1 cellular context compared by ENCODE assay signal in genomic region chr20:63582382-63583063, GRCh38.
TF ChIP-seq lines count a peak whose summit lies in the region.

No MANE protein-coding gene starts in this region.

TF ChIP-seq in HepG2, 621 proteins besides CTCF, POLR2A, EP300 and RAD21:
- TF ChIP-seq SMAD1 (CRISPR knock-in tag; IDR thresholded peaks at IDR 0.05; ENCODE audit: borderline replicate concordance, low read depth), result no peak
- TF ChIP-seq NFKB2 (CRISPR knock-in tag; IDR thresholded peaks at IDR 0.05; ENCODE audit: borderline replicate concordance), result peak; percentile 36; the same call in 1 of the 2 replicates
- TF ChIP-seq KAT8 (CRISPR knock-in tag; IDR thresholded peaks at IDR 0.05), result no peak
- TF ChIP-seq ZNF280D (CRISPR knock-in tag; IDR thresholded peaks at IDR 0.05), result no peak
- no peak for TF ChIP-seq BCL3 (CRISPR knock-in tag; IDR thresholded peaks at IDR 0.05)
- peak; percentile 16 for TF ChIP-seq ZNF407 (CRISPR knock-in tag; IDR thresholded peaks at IDR 0.05; ENCODE audit: not compliant biosample characterization)
- TF ChIP-seq RCOR2 (CRISPR knock-in tag; IDR thresholded peaks at IDR 0.05), result 0 out of 2 replicates have a peak, but pooled peaks have one; percentile 17
- no peak for TF ChIP-seq ZBTB3 (CRISPR knock-in tag; IDR thresholded peaks at IDR 0.05; ENCODE audit: borderline replicate concordance, low read depth)
- no peak for TF ChIP-seq PAXIP1 (CRISPR knock-in tag; conservative IDR thresholded peaks at IDR 0.05)
- TF ChIP-seq ERF (CRISPR knock-in tag; IDR thresholded peaks at IDR 0.05), result 0 out of 2 replicates have a peak, but pooled peaks have one; percentile 30
- peak; percentile 42; the same call in 1 of the 2 replicates for TF ChIP-seq ZBTB38 (CRISPR knock-in tag; IDR thresholded peaks at IDR 0.05)
- TF ChIP-seq TFAP4 (IDR thresholded peaks at IDR 0.05; ENCODE audit: borderline replicate concordance, low read depth), result no peak
- no peak for TF ChIP-seq JDP2 (CRISPR knock-in tag; IDR thresholded peaks at IDR 0.05; ENCODE audit: borderline replicate concordance)
- TF ChIP-seq HBP1 (CRISPR knock-in tag; IDR thresholded peaks at IDR 0.05; ENCODE audit: low read depth), result no peak
- no peak for TF ChIP-seq ZKSCAN8 (CRISPR knock-in tag; IDR thresholded peaks at IDR 0.05; ENCODE audit: borderline replicate concordance)
- TF ChIP-seq ZNF770 (CRISPR knock-in tag; IDR thresholded peaks at IDR 0.05), result peak; percentile 92
- TF ChIP-seq TFE3 (CRISPR knock-in tag; IDR thresholded peaks at IDR 0.05), result 0 out of 2 replicates have a peak, but pooled peaks have one; percentile 20
- peak; percentile 56 for TF ChIP-seq BHLHE40 (IDR thresholded peaks at IDR 0.05; ENCODE audit: low read length)
- TF ChIP-seq KDM2A (CRISPR knock-in tag; IDR thresholded peaks at IDR 0.05; ENCODE audit: borderline replicate concordance, low read depth), result 0 out of 2 replicates have a peak, but pooled peaks have one; percentile 14
- TF ChIP-seq ZNF251 (CRISPR knock-in tag; IDR thresholded peaks at IDR 0.05), result no peak
- TF ChIP-seq SAP130 (CRISPR knock-in tag; IDR thresholded peaks at IDR 0.05; ENCODE audit: low read depth), result no peak
- TF ChIP-seq RXRA (CRISPR knock-in tag; IDR thresholded peaks at IDR 0.05), result 0 out of 2 replicates have a peak, but pooled peaks have one; percentile 10
- TF ChIP-seq FOSL2 (CRISPR knock-in tag; IDR thresholded peaks at IDR 0.05), result 0 out of 2 replicates have a peak, but pooled peaks have one; percentile 2
- TF ChIP-seq MED8 (CRISPR knock-in tag; IDR thresholded peaks at IDR 0.05; ENCODE audit: insufficient replicate concordance), result no peak
- TF ChIP-seq ZNF33B (CRISPR knock-in tag; IDR thresholded peaks at IDR 0.05), result 0 out of 2 replicates have a peak, but pooled peaks have one; percentile 17
- peak; percentile 73; the same call in 1 of the 2 replicates for TF ChIP-seq ZNF768 (CRISPR knock-in tag; IDR thresholded peaks at IDR 0.05)
- TF ChIP-seq ZNF121 (CRISPR knock-in tag; IDR thresholded peaks at IDR 0.05), result peak; percentile 98
- TF ChIP-seq MXD3 (CRISPR knock-in tag; IDR thresholded peaks at IDR 0.05), result peak; percentile 53; the same call in 1 of the 2 replicates
- no peak for TF ChIP-seq HHEX (CRISPR knock-in tag; IDR thresholded peaks at IDR 0.05)
- TF ChIP-seq WIZ (CRISPR knock-in tag; IDR thresholded peaks at IDR 0.05), result 0 out of 2 replicates have a peak, but pooled peaks have one; percentile 21
- TF ChIP-seq ZNF10 (CRISPR knock-in tag; IDR thresholded peaks at IDR 0.05; ENCODE audit: borderline replicate concordance, low read depth), result no peak
- peak; percentile 35 for TF ChIP-seq HNRNPLL (IDR thresholded peaks at IDR 0.05; ENCODE audit: low read depth, low read length, poor library complexity, severe bottlenecking)
- no peak for TF ChIP-seq ZNF143 (CRISPR knock-in tag; IDR thresholded peaks at IDR 0.05)
- 0 out of 4 replicates have a peak, but pooled peaks of 1 of the 2 experiments have one; percentile 15 for TF ChIP-seq KLF16 (CRISPR knock-in tag; IDR thresholded peaks at IDR 0.05)
